In genomic region chr19:56367829-56368711, GRCh38 we compare ENCODE assay signal across 1 cellular context.
TF ChIP-seq lines count a peak whose summit lies in the region.

No MANE protein-coding gene starts in this region.

TF ChIP-seq in WTC11, 78 proteins besides CTCF, POLR2A, EP300 and RAD21 (continued from another document):
- peak; percentile 73; the same call in 1 of the 2 replicates for TF ChIP-seq PRDM15 (CRISPR knock-in tag; IDR thresholded peaks at IDR 0.05)
- TF ChIP-seq MLX (CRISPR knock-in tag; IDR thresholded peaks at IDR 0.05), result no peak
- TF ChIP-seq USF1 (CRISPR knock-in tag; IDR thresholded peaks at IDR 0.05), result peak; percentile 47; the same call in 1 of the 2 replicates
- TF ChIP-seq ZNF121 (CRISPR knock-in tag; IDR thresholded peaks at IDR 0.05), result peak; percentile 61; the same call in 1 of the 2 replicates
- TF ChIP-seq ZSCAN18 (CRISPR knock-in tag; IDR thresholded peaks at IDR 0.05), result no peak
- TF ChIP-seq CREM (CRISPR knock-in tag; IDR thresholded peaks at IDR 0.05), result no peak
- TF ChIP-seq ETV6 (CRISPR knock-in tag; IDR thresholded peaks at IDR 0.05), result peak; percentile 93
- peak; percentile 87; the same call in 1 of the 2 replicates for TF ChIP-seq FOXK1 (CRISPR knock-in tag; IDR thresholded peaks at IDR 0.05)
- TF ChIP-seq ELF4 (CRISPR knock-in tag; IDR thresholded peaks at IDR 0.05; ENCODE audit: low read depth), result no peak
- TF ChIP-seq SMAD3 (CRISPR knock-in tag; IDR thresholded peaks at IDR 0.05; ENCODE audit: borderline replicate concordance), result 0 out of 2 replicates have a peak, but pooled peaks have one; percentile 13
- TF ChIP-seq SP1 (CRISPR knock-in tag; conservative IDR thresholded peaks at IDR 0.05), result peak; percentile 83; the same call in 1 of the 2 replicates
- TF ChIP-seq ZBTB21 (CRISPR knock-in tag; IDR thresholded peaks at IDR 0.05; ENCODE audit: borderline replicate concordance), result 0 out of 2 replicates have a peak, but pooled peaks have one; percentile 38
- peak; percentile 81; the same call in 1 of the 2 replicates for TF ChIP-seq ESRRA (CRISPR knock-in tag; IDR thresholded peaks at IDR 0.05; ENCODE audit: borderline replicate concordance)
- TF ChIP-seq ZBTB43 (CRISPR knock-in tag; IDR thresholded peaks at IDR 0.05), result peak; percentile 63; the same call in 1 of the 2 replicates
- no peak for TF ChIP-seq ZNF396 (CRISPR knock-in tag; IDR thresholded peaks at IDR 0.05; ENCODE audit: borderline replicate concordance)
- peak; percentile 82; the same call in 1 of the 2 replicates for TF ChIP-seq ARID4B (CRISPR knock-in tag; IDR thresholded peaks at IDR 0.05; ENCODE audit: borderline replicate concordance)
